In genomic region chr11:120185678-120186407, GRCh38 we compare ENCODE assay signal across 2 cellular contexts.
TF ChIP-seq lines count a peak whose summit lies in the region.

No MANE protein-coding gene starts in this region.

TF ChIP-seq in SK-N-SH, 30 proteins besides CTCF, POLR2A, EP300 and RAD21 (continued from another document):
- TF ChIP-seq IRF3 (IDR thresholded peaks at IDR 0.05; ENCODE audit: low read depth, low read length) = no peak

TF ChIP-seq in SK-N-SH treated with all-trans-retinoic acid at 6 μM for 48 hours, 23 proteins besides CTCF, POLR2A, EP300 and RAD21 (continued from another document):
- TF ChIP-seq CSRNP3 (CRISPR knock-in tag; IDR thresholded peaks at IDR 0.05) = no peak
- TF ChIP-seq PATZ1 (CRISPR knock-in tag; IDR thresholded peaks at IDR 0.05; ENCODE audit: borderline replicate concordance) = no peak
- TF ChIP-seq ZFP3 (CRISPR knock-in tag; IDR thresholded peaks at IDR 0.05) = no peak
